In genomic region chr3:138241061-138241460, GRCh38 we compare ENCODE assay signal across 14 cellular contexts.
"Had no signal": no experiment of that assay in that cellular context is flagged by ENCODE, and none has a peak within 500 bp of the region (broad histone marks: within the 10 kb centered on the region; RNA-seq: fewer than 3 reads in every experiment).

No MANE protein-coding gene starts in this region.

- ATAC-seq: left cardiac atrium had no signal

- H3K27ac ChIP-seq: ascending aorta, coronary artery, sigmoid colon had no signal

- H3K9me3 Mint-ChIP-seq: nephron had no signal

- H3K27me3 ChIP-seq: ascending aorta, sigmoid colon had no signal

- H3K27ac Mint-ChIP-seq: nephron had no signal

- H3K4me1 Mint-ChIP-seq: nephron had no signal

- H3K9me3 ChIP-seq: ascending aorta, sigmoid colon had no signal

- H3K4me3 ChIP-seq: ascending aorta, coronary artery, sigmoid colon had no signal

- H3K4me3 Mint-ChIP-seq: nephron had no signal

- H3K4me1 ChIP-seq: ascending aorta, sigmoid colon had no signal

- DNase-seq: activated CD4-positive, alpha-beta T cell treated with anti-CD3 and anti-CD28 coated beads for 1 hour; activated CD4-positive, alpha-beta T cell treated with anti-CD3 and anti-CD28 coated beads, Interleukin-2, amount 50 U/mL, for 48 hours; activated CD8-positive, alpha-beta memory T cell treated with anti-CD3 and anti-CD28 coated beads, Interleukin-2, amount 50 U/mL, for 4 hours; central memory CD4-positive, alpha-beta T cell; effector CD4-positive, alpha-beta T cell; hippocampal formation; left cardiac atrium; sigmoid colon; stimulated activated naive CD4-positive, alpha-beta T cell; SW 1271; trophoblast cell had no signal
